Comparison of ENCODE assay signal across 1 cellular context in the genomic region with DNA sequence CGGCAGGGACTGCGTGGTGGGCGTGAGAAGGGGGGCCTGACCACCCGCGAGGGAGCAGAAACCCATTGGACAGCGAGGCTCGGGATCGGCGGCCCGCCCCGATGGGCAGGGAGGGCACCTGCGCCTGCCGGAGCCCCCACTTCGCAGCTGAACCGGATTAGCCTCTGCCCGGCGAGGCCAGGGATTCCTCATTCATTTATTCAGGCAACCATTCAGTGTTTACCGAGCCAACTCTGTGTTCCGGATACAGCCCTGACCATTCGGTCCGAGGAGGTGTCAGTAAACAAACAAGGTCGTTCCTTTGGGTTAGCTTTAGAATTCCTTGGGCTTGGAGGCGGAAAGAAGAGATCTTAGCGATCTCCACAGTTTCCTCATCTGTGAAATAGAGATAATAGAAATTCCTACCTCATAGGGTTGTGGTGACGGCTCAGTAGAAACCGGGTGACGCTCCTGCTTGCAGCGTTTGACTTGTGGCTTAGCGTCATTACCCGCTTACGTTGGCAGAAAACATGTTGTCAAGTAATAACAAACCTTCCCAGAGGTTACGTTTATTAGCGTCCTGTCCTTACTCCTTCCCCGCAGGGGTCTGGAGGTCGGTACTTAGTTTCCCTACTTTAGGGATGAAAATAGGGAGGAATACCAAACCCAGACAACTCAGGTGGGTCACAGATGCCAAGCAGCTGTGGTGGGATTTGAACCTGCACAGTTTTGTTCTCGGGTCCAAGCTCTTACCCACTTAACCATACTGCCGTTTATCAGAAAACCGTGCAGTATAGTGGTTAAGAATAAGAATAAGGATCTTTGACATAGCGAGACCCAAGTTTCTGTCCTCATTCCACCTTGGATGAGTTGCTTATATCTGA.
TF ChIP-seq lines count a peak whose summit lies in the region.

No MANE protein-coding gene starts in this region.

TF ChIP-seq in K562, 482 proteins besides CTCF, POLR2A, EP300 and RAD21 (continued from another document and continues in another):
- TF ChIP-seq, protein P1, sequence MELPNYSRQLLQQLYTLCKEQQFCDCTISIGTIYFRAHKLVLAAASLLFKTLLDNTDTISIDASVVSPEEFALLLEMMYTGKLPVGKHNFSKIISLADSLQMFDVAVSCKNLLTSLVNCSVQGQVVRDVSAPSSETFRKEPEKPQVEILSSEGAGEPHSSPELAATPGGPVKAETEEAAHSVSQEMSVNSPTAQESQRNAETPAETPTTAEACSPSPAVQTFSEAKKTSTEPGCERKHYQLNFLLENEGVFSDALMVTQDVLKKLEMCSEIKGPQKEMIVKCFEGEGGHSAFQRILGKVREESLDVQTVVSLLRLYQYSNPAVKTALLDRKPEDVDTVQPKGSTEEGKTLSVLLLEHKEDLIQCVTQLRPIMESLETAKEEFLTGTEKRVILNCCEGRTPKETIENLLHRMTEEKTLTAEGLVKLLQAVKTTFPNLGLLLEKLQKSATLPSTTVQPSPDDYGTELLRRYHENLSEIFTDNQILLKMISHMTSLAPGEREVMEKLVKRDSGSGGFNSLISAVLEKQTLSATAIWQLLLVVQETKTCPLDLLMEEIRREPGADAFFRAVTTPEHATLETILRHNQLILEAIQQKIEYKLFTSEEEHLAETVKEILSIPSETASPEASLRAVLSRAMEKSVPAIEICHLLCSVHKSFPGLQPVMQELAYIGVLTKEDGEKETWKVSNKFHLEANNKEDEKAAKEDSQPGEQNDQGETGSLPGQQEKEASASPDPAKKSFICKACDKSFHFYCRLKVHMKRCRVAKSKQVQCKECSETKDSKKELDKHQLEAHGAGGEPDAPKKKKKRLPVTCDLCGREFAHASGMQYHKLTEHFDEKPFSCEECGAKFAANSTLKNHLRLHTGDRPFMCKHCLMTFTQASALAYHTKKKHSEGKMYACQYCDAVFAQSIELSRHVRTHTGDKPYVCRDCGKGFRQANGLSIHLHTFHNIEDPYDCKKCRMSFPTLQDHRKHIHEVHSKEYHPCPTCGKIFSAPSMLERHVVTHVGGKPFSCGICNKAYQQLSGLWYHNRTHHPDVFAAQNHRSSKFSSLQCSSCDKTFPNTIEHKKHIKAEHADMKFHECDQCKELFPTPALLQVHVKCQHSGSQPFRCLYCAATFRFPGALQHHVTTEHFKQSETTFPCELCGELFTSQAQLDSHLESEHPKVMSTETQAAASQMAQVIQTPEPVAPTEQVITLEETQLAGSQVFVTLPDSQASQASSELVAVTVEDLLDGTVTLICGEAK (IDR thresholded peaks at IDR 0.05): peak; percentile 80
- TF ChIP-seq, protein P1 (CRISPR knock-in tag; IDR thresholded peaks at IDR 0.05): 0 out of 2 replicates have a peak, but pooled peaks have one; percentile 17
- TF ChIP-seq, protein P2, sequence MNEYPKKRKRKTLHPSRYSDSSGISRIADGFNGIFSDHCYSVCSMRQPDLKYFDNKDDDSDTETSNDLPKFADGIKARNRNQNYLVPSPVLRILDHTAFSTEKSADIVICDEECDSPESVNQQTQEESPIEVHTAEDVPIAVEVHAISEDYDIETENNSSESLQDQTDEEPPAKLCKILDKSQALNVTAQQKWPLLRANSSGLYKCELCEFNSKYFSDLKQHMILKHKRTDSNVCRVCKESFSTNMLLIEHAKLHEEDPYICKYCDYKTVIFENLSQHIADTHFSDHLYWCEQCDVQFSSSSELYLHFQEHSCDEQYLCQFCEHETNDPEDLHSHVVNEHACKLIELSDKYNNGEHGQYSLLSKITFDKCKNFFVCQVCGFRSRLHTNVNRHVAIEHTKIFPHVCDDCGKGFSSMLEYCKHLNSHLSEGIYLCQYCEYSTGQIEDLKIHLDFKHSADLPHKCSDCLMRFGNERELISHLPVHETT (CRISPR knock-in tag; conservative IDR thresholded peaks at IDR 0.05 in 1 of 2, IDR thresholded peaks at IDR 0.05 in 1 of 2): no peak
- no peak for TF ChIP-seq ETS2 (tag; IDR thresholded peaks at IDR 0.05; ENCODE audit: borderline replicate concordance, poor library complexity, severe bottlenecking)
- TF ChIP-seq, protein P3, sequence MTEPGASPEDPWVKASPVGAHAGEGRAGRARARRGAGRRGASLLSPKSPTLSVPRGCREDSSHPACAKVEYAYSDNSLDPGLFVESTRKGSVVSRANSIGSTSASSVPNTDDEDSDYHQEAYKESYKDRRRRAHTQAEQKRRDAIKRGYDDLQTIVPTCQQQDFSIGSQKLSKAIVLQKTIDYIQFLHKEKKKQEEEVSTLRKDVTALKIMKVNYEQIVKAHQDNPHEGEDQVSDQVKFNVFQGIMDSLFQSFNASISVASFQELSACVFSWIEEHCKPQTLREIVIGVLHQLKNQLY (CRISPR knock-in tag; conservative IDR thresholded peaks at IDR 0.05): no peak
- TF ChIP-seq ZNF764 (CRISPR knock-in tag; IDR thresholded peaks at IDR 0.05; ENCODE audit: low read depth): peak; percentile 53; the same call in 1 of the 2 replicates
- TF ChIP-seq, protein P4, sequence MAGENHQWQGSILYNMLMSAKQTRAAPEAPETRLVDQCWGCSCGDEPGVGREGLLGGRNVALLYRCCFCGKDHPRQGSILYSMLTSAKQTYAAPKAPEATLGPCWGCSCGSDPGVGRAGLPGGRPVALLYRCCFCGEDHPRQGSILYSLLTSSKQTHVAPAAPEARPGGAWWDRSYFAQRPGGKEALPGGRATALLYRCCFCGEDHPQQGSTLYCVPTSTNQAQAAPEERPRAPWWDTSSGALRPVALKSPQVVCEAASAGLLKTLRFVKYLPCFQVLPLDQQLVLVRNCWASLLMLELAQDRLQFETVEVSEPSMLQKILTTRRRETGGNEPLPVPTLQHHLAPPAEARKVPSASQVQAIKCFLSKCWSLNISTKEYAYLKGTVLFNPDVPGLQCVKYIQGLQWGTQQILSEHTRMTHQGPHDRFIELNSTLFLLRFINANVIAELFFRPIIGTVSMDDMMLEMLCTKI (IDR thresholded peaks at IDR 0.05; ENCODE audit: partially characterized antibody): no peak
- no peak for TF ChIP-seq RBM39 (optimal IDR thresholded peaks at IDR 0.05; ENCODE audit: low read depth, low read length)
- TF ChIP-seq SMC3 (conservative IDR thresholded peaks at IDR 0.05; ENCODE audit: insufficient read depth, low read depth, low read length): no peak
- peak; percentile 65 for TF ChIP-seq BRF1 (IDR thresholded peaks at IDR 0.05; ENCODE audit: borderline replicate concordance, extremely low read depth, insufficient read length)
- TF ChIP-seq, protein P5, sequence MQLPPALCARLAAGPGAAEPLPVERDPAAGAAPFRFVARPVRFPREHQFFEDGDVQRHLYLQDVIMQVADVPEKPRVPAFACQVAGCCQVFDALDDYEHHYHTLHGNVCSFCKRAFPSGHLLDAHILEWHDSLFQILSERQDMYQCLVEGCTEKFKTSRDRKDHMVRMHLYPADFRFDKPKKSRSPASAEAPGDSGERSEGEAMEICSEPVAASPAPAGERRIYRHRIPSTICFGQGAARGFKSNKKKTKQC (CRISPR knock-in tag; IDR thresholded peaks at IDR 0.05): no peak
- TF ChIP-seq, protein P6, sequence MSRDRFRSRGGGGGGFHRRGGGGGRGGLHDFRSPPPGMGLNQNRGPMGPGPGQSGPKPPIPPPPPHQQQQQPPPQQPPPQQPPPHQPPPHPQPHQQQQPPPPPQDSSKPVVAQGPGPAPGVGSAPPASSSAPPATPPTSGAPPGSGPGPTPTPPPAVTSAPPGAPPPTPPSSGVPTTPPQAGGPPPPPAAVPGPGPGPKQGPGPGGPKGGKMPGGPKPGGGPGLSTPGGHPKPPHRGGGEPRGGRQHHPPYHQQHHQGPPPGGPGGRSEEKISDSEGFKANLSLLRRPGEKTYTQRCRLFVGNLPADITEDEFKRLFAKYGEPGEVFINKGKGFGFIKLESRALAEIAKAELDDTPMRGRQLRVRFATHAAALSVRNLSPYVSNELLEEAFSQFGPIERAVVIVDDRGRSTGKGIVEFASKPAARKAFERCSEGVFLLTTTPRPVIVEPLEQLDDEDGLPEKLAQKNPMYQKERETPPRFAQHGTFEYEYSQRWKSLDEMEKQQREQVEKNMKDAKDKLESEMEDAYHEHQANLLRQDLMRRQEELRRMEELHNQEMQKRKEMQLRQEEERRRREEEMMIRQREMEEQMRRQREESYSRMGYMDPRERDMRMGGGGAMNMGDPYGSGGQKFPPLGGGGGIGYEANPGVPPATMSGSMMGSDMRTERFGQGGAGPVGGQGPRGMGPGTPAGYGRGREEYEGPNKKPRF (IDR thresholded peaks at IDR 0.05; ENCODE audit: low read depth, low read length): no peak
- no peak for TF ChIP-seq PCBP1 (IDR thresholded peaks at IDR 0.05; ENCODE audit: low read depth, low read length, poor library complexity, severe bottlenecking)
- TF ChIP-seq SRF (CRISPR knock-in tag; IDR thresholded peaks at IDR 0.05): peak in 1 of 2 experiments; percentile 64; a peak in 1 of 4 replicates
- TF ChIP-seq TAF7 (tag; IDR thresholded peaks at IDR 0.05): no peak
- TF ChIP-seq FOXK2 (conservative IDR thresholded peaks at IDR 0.05 in 1 of 2, IDR thresholded peaks at IDR 0.05 in 1 of 2; ENCODE audit: low read depth in 2 of 2): peak; percentile 49 to 51; a peak in 3 of 4 replicates
- TF ChIP-seq KAT7 (CRISPR knock-in tag; IDR thresholded peaks at IDR 0.05; ENCODE audit: borderline replicate concordance): no peak; the same call in 1 of the 2 replicates
- peak in 1 of 2 experiments; percentile 73; a peak in 2 of 4 replicates for TF ChIP-seq CSDE1 (IDR thresholded peaks at IDR 0.05)
- TF ChIP-seq KLF1 (tag; IDR thresholded peaks at IDR 0.05): no peak
- TF ChIP-seq, protein P7, sequence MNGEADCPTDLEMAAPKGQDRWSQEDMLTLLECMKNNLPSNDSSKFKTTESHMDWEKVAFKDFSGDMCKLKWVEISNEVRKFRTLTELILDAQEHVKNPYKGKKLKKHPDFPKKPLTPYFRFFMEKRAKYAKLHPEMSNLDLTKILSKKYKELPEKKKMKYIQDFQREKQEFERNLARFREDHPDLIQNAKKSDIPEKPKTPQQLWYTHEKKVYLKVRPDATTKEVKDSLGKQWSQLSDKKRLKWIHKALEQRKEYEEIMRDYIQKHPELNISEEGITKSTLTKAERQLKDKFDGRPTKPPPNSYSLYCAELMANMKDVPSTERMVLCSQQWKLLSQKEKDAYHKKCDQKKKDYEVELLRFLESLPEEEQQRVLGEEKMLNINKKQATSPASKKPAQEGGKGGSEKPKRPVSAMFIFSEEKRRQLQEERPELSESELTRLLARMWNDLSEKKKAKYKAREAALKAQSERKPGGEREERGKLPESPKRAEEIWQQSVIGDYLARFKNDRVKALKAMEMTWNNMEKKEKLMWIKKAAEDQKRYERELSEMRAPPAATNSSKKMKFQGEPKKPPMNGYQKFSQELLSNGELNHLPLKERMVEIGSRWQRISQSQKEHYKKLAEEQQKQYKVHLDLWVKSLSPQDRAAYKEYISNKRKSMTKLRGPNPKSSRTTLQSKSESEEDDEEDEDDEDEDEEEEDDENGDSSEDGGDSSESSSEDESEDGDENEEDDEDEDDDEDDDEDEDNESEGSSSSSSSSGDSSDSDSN (IDR thresholded peaks at IDR 0.05; ENCODE audit: borderline replicate concordance in 1 of 2, low read depth in 2 of 2, low read length in 2 of 2): peak in 1 of 2 experiments; percentile 80; a peak in 1 of 4 replicates
- no peak for TF ChIP-seq ZNF311 (CRISPR knock-in tag; IDR thresholded peaks at IDR 0.05)
- TF ChIP-seq ZNF79 (CRISPR knock-in tag; IDR thresholded peaks at IDR 0.05; ENCODE audit: low read depth): no peak
- no peak for TF ChIP-seq FUS (optimal IDR thresholded peaks at IDR 0.05; ENCODE audit: low read depth, low read length)
- no peak for TF ChIP-seq ZNF778 (CRISPR knock-in tag; IDR thresholded peaks at IDR 0.05)
- TF ChIP-seq HLTF (IDR thresholded peaks at IDR 0.05): no peak
- peak; percentile 99 for TF ChIP-seq POLR2H (tag; IDR thresholded peaks at IDR 0.05; ENCODE audit: low read depth)
- no peak for TF ChIP-seq PTTG1 (tag; IDR thresholded peaks at IDR 0.05; ENCODE audit: low read depth)
- TF ChIP-seq FOXK1 (CRISPR knock-in tag; IDR thresholded peaks at IDR 0.05; ENCODE audit: borderline replicate concordance): no peak
- TF ChIP-seq ZNF57 (CRISPR knock-in tag; IDR thresholded peaks at IDR 0.05): no peak
- TF ChIP-seq CHD1 (IDR thresholded peaks at IDR 0.05; ENCODE audit: low read length): no peak
- no peak for TF ChIP-seq ZNF165 (CRISPR knock-in tag; IDR thresholded peaks at IDR 0.05; ENCODE audit: borderline replicate concordance)
- no peak for TF ChIP-seq ADNP (tag; IDR thresholded peaks at IDR 0.05)
- TF ChIP-seq BCOR (IDR thresholded peaks at IDR 0.05): peak; percentile 10; the same call in 1 of the 2 replicates
- 0 out of 2 replicates have a peak, but pooled peaks have one; percentile 8 for TF ChIP-seq TCFL5 (CRISPR knock-in tag; conservative IDR thresholded peaks at IDR 0.05)
- peak; percentile 96 for TF ChIP-seq TARDBP (IDR thresholded peaks at IDR 0.05)
- TF ChIP-seq, protein P8, sequence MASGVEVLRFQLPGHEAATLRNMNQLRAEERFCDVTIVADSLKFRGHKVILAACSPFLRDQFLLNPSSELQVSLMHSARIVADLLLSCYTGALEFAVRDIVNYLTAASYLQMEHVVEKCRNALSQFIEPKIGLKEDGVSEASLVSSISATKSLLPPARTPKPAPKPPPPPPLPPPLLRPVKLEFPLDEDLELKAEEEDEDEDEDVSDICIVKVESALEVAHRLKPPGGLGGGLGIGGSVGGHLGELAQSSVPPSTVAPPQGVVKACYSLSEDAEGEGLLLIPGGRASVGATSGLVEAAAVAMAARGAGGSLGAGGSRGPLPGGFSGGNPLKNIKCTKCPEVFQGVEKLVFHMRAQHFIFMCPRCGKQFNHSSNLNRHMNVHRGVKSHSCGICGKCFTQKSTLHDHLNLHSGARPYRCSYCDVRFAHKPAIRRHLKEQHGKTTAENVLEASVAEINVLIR (CRISPR knock-in tag; IDR thresholded peaks at IDR 0.05): peak; percentile 85
